In genomic region chr19:39319892-39320168, GRCh38 we compare ENCODE assay signal across 1 cellular context.
TF ChIP-seq lines count a peak whose summit lies in the region.

No MANE protein-coding gene starts in this region.

TF ChIP-seq in HCT116, 20 proteins besides CTCF, POLR2A, EP300 and RAD21 (continued from another document):
- TF ChIP-seq ELF1 (IDR thresholded peaks at IDR 0.05; ENCODE audit: borderline replicate concordance, low read depth) (no peak), REST (IDR thresholded peaks at IDR 0.05; ENCODE audit: low read depth) (no peak), JUND (IDR thresholded peaks at IDR 0.05) (no peak)
